ENCODE assay signal across 31 cellular contexts in genomic region chr1:163039694-163040093, GRCh38. TPM values are rescaled to one million over a fixed set of nuclear protein-coding genes. Genes with fewer than 3 reads are reported as not detected.
"Had no signal": no experiment of that assay in that cellular context is flagged by ENCODE, and none has a peak within 500 bp of the region (broad histone marks: within the 10 kb centered on the region; RNA-seq: fewer than 3 reads in every experiment).

No MANE protein-coding gene starts in this region.

- H3K4me3 Mint-ChIP-seq: activated CD4-positive, alpha-beta memory T cell treated with anti-CD3 and anti-CD28 coated beads, Interleukin-2, amount 10 ng/mL, durations not matched to agents 7 days and 5 days; activated CD4-positive, alpha-beta T cell treated with anti-CD3 and anti-CD28 coated beads for 36 hours; activated CD4-positive, alpha-beta T cell treated with anti-CD3 and anti-CD28 coated beads, Interleukin-2, amount 10 ng/mL, durations not matched to agents 24 days and 14 days; activated naive CD4-positive, alpha-beta T cell treated with anti-CD3 and anti-CD28 coated beads, Interleukin-2, amount 10 ng/mL, durations not matched to agents 7 days and 5 days; activated naive CD8-positive, alpha-beta T cell treated with anti-CD3 and anti-CD28 coated beads, Interleukin-2, amount 10 ng/mL, durations not matched to agents 7 days and 5 days; activated T-cell treated with anti-CD3 and anti-CD28 coated beads, Interleukin-2, amount 50 U/mL, for 24 hours; activated T-cell treated with anti-CD3 and anti-CD28 coated beads, Interleukin-2, amount 50 U/mL, for 72 hours; brain had no signal

- H3K36me3 Mint-ChIP-seq: activated naive CD4-positive, alpha-beta T cell treated with anti-CD3 and anti-CD28 coated beads, Interleukin-2, amount 10 ng/mL, durations not matched to agents 7 days and 5 days; activated naive CD4-positive, alpha-beta T cell treated with anti-CD3 and anti-CD28 coated beads, Interleukin-2, amount 50 U/mL, for 72 hours; activated naive CD8-positive, alpha-beta T cell treated with anti-CD3 and anti-CD28 coated beads, Interleukin-2, amount 10 ng/mL, durations not matched to agents 7 days and 5 days; brain had no signal

- H3K27me3 Mint-ChIP-seq: activated CD4-positive, alpha-beta memory T cell treated with anti-CD3 and anti-CD28 coated beads, Interleukin-2, amount 10 ng/mL, durations not matched to agents 7 days and 5 days; activated CD4-positive, alpha-beta T cell treated with anti-CD3 and anti-CD28 coated beads, Interleukin-2, amount 10 ng/mL, durations not matched to agents 24 days and 14 days; activated naive CD4-positive, alpha-beta T cell treated with anti-CD3 and anti-CD28 coated beads, Interleukin-2, amount 10 ng/mL, durations not matched to agents 7 days and 5 days; brain had no signal

- H3K36me3 ChIP-seq: ascending aorta, breast epithelium, cardiac muscle cell, colonic mucosa, esophagus squamous epithelium had no signal

- FAIRE-seq: endometrium, endothelial cell of umbilical vein, frontal cortex had no signal

- H3K27ac Mint-ChIP-seq: activated CD4-positive, alpha-beta memory T cell treated with anti-CD3 and anti-CD28 coated beads, Interleukin-2, amount 10 ng/mL, durations not matched to agents 7 days and 5 days; activated CD4-positive, alpha-beta T cell treated with anti-CD3 and anti-CD28 coated beads for 36 hours; activated CD4-positive, alpha-beta T cell treated with anti-CD3 and anti-CD28 coated beads, Interleukin-2, amount 10 ng/mL, durations not matched to agents 24 days and 14 days; activated naive CD4-positive, alpha-beta T cell treated with anti-CD3 and anti-CD28 coated beads, Interleukin-2, amount 10 ng/mL, durations not matched to agents 7 days and 5 days; activated naive CD4-positive, alpha-beta T cell treated with anti-CD3 and anti-CD28 coated beads, Interleukin-2, amount 50 U/mL, for 72 hours; activated naive CD8-positive, alpha-beta T cell treated with anti-CD3 and anti-CD28 coated beads, Interleukin-2, amount 10 ng/mL, durations not matched to agents 7 days and 5 days; activated T-cell treated with anti-CD3 and anti-CD28 coated beads, Interleukin-2, amount 50 U/mL, for 24 hours; activated T-cell treated with anti-CD3 and anti-CD28 coated beads, Interleukin-2, amount 50 U/mL, for 72 hours; brain had no signal

- H3K4me3 ChIP-seq: ascending aorta, breast epithelium, cardiac muscle cell, colonic mucosa, esophagus squamous epithelium had no signal

- H3K4me1 Mint-ChIP-seq: activated CD4-positive, alpha-beta memory T cell treated with anti-CD3 and anti-CD28 coated beads, Interleukin-2, amount 10 ng/mL, durations not matched to agents 7 days and 5 days; activated CD4-positive, alpha-beta T cell treated with anti-CD3 and anti-CD28 coated beads for 36 hours; activated CD4-positive, alpha-beta T cell treated with anti-CD3 and anti-CD28 coated beads, Interleukin-2, amount 10 ng/mL, durations not matched to agents 24 days and 14 days; activated naive CD4-positive, alpha-beta T cell treated with anti-CD3 and anti-CD28 coated beads, Interleukin-2, amount 10 ng/mL, durations not matched to agents 7 days and 5 days; activated naive CD8-positive, alpha-beta T cell treated with anti-CD3 and anti-CD28 coated beads, Interleukin-2, amount 10 ng/mL, durations not matched to agents 7 days and 5 days; brain had no signal

- ATAC-seq: activated CD4-positive, alpha-beta T cell treated with anti-CD3 and anti-CD28 coated beads for 36 hours; activated naive CD4-positive, alpha-beta T cell treated with anti-CD3 and anti-CD28 coated beads, Interleukin-2, amount 50 U/mL, for 72 hours; activated T-cell treated with anti-CD3 and anti-CD28 coated beads, Interleukin-2, amount 50 U/mL, for 72 hours had no signal

- H3K9me3 Mint-ChIP-seq: activated CD4-positive, alpha-beta memory T cell treated with anti-CD3 and anti-CD28 coated beads, Interleukin-2, amount 10 ng/mL, durations not matched to agents 7 days and 5 days; activated CD4-positive, alpha-beta T cell treated with anti-CD3 and anti-CD28 coated beads, Interleukin-2, amount 10 ng/mL, durations not matched to agents 24 days and 14 days; activated naive CD4-positive, alpha-beta T cell treated with anti-CD3 and anti-CD28 coated beads, Interleukin-2, amount 10 ng/mL, durations not matched to agents 7 days and 5 days; activated naive CD8-positive, alpha-beta T cell treated with anti-CD3 and anti-CD28 coated beads, Interleukin-2, amount 10 ng/mL, durations not matched to agents 7 days and 5 days; activated T-cell treated with anti-CD3 and anti-CD28 coated beads, Interleukin-2, amount 50 U/mL, for 24 hours; activated T-cell treated with anti-CD3 and anti-CD28 coated beads, Interleukin-2, amount 50 U/mL, for 72 hours; brain had no signal

- H3K27ac ChIP-seq: ascending aorta, breast epithelium, cardiac muscle cell, colonic mucosa, epithelial cell of prostate, esophagus squamous epithelium had no signal

- DNase-seq: activated CD4-positive, alpha-beta memory T cell treated with anti-CD3 and anti-CD28 coated beads, Interleukin-2, amount 10 ng/mL, durations not matched to agents 7 days and 5 days; activated CD4-positive, alpha-beta T cell treated with anti-CD3 and anti-CD28 coated beads for 36 hours; activated CD4-positive, alpha-beta T cell treated with anti-CD3 and anti-CD28 coated beads, Interleukin-2, amount 10 ng/mL, durations not matched to agents 24 days and 14 days; activated CD4-positive, alpha-beta T cell treated with anti-CD3 and anti-CD28 coated beads, Interleukin-2, amount 50 U/mL, for 4 hours; activated CD4-positive, CD25-positive, alpha-beta regulatory T cell; activated CD4-positive, CD25-positive, alpha-beta regulatory T cell treated with anti-CD3 and anti-CD28 coated beads, Interleukin-2, amount 50 U/mL, for 72 hours; activated CD8-positive, alpha-beta memory T cell treated with anti-CD3 and anti-CD28 coated beads, Interleukin-2, amount 50 U/mL, for 48 hours; activated gamma-delta T cell; activated naive CD4-positive, alpha-beta T cell; activated naive CD4-positive, alpha-beta T cell treated with anti-CD3 and anti-CD28 coated beads, Interleukin-2, amount 10 ng/mL, durations not matched to agents 7 days and 5 days; activated naive CD8-positive, alpha-beta T cell treated with anti-CD3 and anti-CD28 coated beads, Interleukin-2, amount 10 ng/mL, durations not matched to agents 7 days and 5 days; activated T-cell treated with anti-CD3 and anti-CD28 coated beads for 4 hours; activated T-cell treated with anti-CD3 and anti-CD28 coated beads, Interleukin-2, amount 50 U/mL, for 24 hours; activated T-cell treated with anti-CD3 and anti-CD28 coated beads, Interleukin-2, amount 50 U/mL, for 72 hours; central memory CD4-positive, alpha-beta T cell; cerebellar nuclear complex; colonic mucosa; effector CD8-positive, alpha-beta T cell; esophagus squamous epithelium; head of caudate nucleus; T-helper 2 cell had no signal

- H3K4me1 ChIP-seq: ascending aorta, breast epithelium, colonic mucosa had no signal

- H3K27me3 ChIP-seq: ascending aorta, breast epithelium, cardiac muscle cell, colonic mucosa had no signal

- H3K9me3 ChIP-seq: ascending aorta, breast epithelium, colonic mucosa, esophagus squamous epithelium had no signal

RNA-seq across cellular contexts. Expression of gene RGS4, which starts 29.5 kb away (rescaled TPM):
- total RNA-seq: activated CD4-positive, alpha-beta memory T cell treated with anti-CD3 and anti-CD28 coated beads, Interleukin-2, amount 10 ng/mL, durations not matched to agents 7 days and 5 days; activated CD4-positive, alpha-beta T cell treated with anti-CD3 and anti-CD28 coated beads for 36 hours; activated CD4-positive, alpha-beta T cell treated with anti-CD3 and anti-CD28 coated beads, Interleukin-2, amount 10 ng/mL, durations not matched to agents 24 days and 14 days; activated naive CD4-positive, alpha-beta T cell treated with anti-CD3 and anti-CD28 coated beads, Interleukin-2, amount 50 U/mL, for 72 hours; activated naive CD8-positive, alpha-beta T cell treated with anti-CD3 and anti-CD28 coated beads, Interleukin-2, amount 10 ng/mL, durations not matched to agents 7 days and 5 days; activated T-cell treated with anti-CD3 and anti-CD28 coated beads, Interleukin-2, amount 50 U/mL, for 72 hours; T-helper 1 cell treated with Interleukin-12 subunit alpha and Interleukin-12 subunit beta and Interleukin-4 antibody, amounts not matched to agents 30 ng/mL and 1 ng/mL, for 36 hours had no signal
